In genomic region chr10:14253711-14254110, GRCh38 we compare ENCODE assay signal across 28 cellular contexts.
"Had no signal": no experiment of that assay in that cellular context is flagged by ENCODE, and none has a peak within 500 bp of the region (broad histone marks: within the 10 kb centered on the region; RNA-seq: fewer than 3 reads in every experiment).

No MANE protein-coding gene starts in this region.

- H3K79me2 ChIP-seq: parathyroid adenoma had no signal

- H3K36me3 ChIP-seq: esophagus muscularis mucosa, heart right ventricle, neutrophil, prostate gland, right atrium auricular region, suprapubic skin, transverse colon, vagina had no signal

- H3K4me1 ChIP-seq: heart right ventricle, parathyroid adenoma, prostate gland, right atrium auricular region, suprapubic skin, transverse colon, vagina had no signal

- H3K4me3 ChIP-seq: dorsolateral prefrontal cortex, esophagus muscularis mucosa, heart right ventricle, lung, prostate gland, right atrium auricular region, smooth muscle cell, suprapubic skin, transverse colon, vagina had no signal

- H3K4me2 ChIP-seq: smooth muscle cell had no signal

- H3K27ac ChIP-seq: dorsolateral prefrontal cortex, epithelial cell of prostate, esophagus muscularis mucosa, heart right ventricle, neutrophil, parathyroid adenoma, prostate gland, right atrium auricular region, suprapubic skin, transverse colon, vagina had no signal

- H3K4me3 Mint-ChIP-seq: memory B cell; natural killer cell; stimulated activated naive CD8-positive, alpha-beta T cell treated with anti-CD3 and anti-CD28 coated beads, Interleukin-15, amount 100 ng/mL, for 72 hours had no signal

- DNase-seq: dorsolateral prefrontal cortex; effector CD4-positive, alpha-beta T cell; foreskin melanocyte; glutamatergic neuron; heart right ventricle; hippocampal formation; left colon; left ventricle myocardium superior; natural killer cell; stimulated activated CD4-positive, alpha-beta T cell treated with anti-CD3 and anti-CD28 coated beads, Interleukin-12 subunit alpha, Interleukin-12 subunit beta, amount 100 ng/mL, for 4 hours; stimulated activated CD4-positive, alpha-beta T cell treated with anti-CD3 and anti-CD28 coated beads, Interleukin-1b, Interleukin-23, amount 100 ng/mL, for 48 hours; stimulated activated CD4-positive, alpha-beta T cell treated with anti-CD3 and anti-CD28 coated beads, Interleukin-4, amount 100 ng/mL, for 1 hour; stimulated activated CD8-positive, alpha-beta memory T cell treated with anti-CD3 and anti-CD28 coated beads, Interleukin-4, amount 100 ng/mL, for 48 hours; stimulated activated naive CD4-positive, alpha-beta T cell; stimulated activated naive CD8-positive, alpha-beta T cell treated with anti-CD3 and anti-CD28 coated beads, Interleukin-15, amount 100 ng/mL, for 72 hours; transverse colon had no signal

- H3K9me3 Mint-ChIP-seq: natural killer cell had no signal

- H3K9me3 ChIP-seq: neutrophil, prostate gland, suprapubic skin, transverse colon, vagina had no signal

- H3K36me3 Mint-ChIP-seq: memory B cell, natural killer cell had no signal

- H3K4me1 Mint-ChIP-seq: memory B cell; natural killer cell; stimulated activated naive CD8-positive, alpha-beta T cell treated with anti-CD3 and anti-CD28 coated beads, Interleukin-15, amount 100 ng/mL, for 72 hours had no signal

- H3K27ac Mint-ChIP-seq: memory B cell, natural killer cell had no signal

- H2AFZ ChIP-seq: parathyroid adenoma had no signal

- H3K27me3 ChIP-seq: dorsolateral prefrontal cortex, esophagus muscularis mucosa, right atrium auricular region, suprapubic skin, vagina had no signal

- ATAC-seq: heart right ventricle; left colon; left ventricle myocardium superior; natural killer cell; sciatic nerve; stimulated activated naive CD8-positive, alpha-beta T cell treated with anti-CD3 and anti-CD28 coated beads, Interleukin-15, amount 100 ng/mL, for 72 hours had no signal
